ENCODE assay signal across 1 cellular context in the genomic region with DNA sequence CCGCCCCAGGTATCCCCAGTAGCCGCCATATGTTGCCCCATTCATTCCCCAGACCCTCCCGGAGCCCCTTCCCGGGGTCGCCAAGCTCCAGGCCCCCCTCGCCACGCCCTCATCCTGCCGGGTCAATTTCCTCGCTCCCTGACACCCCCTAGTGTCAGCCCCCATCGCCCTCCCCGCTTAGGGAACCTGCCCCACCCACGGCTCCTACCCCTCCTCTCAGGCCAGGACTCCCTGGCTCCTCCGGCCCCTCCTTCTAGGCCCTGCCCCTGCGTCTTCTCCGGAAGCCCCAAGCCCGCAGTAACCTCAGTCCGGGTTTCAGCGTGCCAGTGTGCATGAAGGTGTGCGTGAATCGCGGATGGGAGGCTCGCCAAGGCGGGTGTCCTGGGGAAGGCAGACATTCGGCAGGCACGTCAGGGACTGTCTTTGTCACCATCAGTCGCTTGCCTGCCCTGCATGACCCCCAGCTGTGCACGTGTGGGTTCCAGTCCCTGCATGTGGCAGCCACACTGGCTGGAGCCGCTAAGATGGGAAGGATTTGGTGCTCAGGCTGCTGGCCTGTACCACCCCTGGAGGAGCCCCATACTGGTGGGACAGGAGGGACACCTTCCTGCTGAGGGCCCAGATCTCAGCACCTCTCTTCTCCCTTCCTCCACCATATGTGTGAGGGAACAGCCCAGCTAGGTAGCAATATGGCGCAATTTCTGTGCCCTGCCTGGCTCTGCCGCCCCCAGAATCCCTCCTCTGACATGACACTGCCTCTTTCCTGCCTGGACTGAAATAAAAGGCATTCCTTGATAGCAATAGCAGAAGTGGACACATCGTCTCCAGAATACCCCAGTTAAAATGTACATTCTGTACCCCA.
A peak's percentile ranks its signal among the peaks of the same experiment; 100 is the strongest.
TF ChIP-seq lines count a peak whose summit lies in the region.

No MANE protein-coding gene starts in this region.

TF ChIP-seq in HEK293, 187 proteins besides CTCF, POLR2A, EP300 and RAD21 (continued from another document and continues in another):
- TF ChIP-seq, protein P1, sequence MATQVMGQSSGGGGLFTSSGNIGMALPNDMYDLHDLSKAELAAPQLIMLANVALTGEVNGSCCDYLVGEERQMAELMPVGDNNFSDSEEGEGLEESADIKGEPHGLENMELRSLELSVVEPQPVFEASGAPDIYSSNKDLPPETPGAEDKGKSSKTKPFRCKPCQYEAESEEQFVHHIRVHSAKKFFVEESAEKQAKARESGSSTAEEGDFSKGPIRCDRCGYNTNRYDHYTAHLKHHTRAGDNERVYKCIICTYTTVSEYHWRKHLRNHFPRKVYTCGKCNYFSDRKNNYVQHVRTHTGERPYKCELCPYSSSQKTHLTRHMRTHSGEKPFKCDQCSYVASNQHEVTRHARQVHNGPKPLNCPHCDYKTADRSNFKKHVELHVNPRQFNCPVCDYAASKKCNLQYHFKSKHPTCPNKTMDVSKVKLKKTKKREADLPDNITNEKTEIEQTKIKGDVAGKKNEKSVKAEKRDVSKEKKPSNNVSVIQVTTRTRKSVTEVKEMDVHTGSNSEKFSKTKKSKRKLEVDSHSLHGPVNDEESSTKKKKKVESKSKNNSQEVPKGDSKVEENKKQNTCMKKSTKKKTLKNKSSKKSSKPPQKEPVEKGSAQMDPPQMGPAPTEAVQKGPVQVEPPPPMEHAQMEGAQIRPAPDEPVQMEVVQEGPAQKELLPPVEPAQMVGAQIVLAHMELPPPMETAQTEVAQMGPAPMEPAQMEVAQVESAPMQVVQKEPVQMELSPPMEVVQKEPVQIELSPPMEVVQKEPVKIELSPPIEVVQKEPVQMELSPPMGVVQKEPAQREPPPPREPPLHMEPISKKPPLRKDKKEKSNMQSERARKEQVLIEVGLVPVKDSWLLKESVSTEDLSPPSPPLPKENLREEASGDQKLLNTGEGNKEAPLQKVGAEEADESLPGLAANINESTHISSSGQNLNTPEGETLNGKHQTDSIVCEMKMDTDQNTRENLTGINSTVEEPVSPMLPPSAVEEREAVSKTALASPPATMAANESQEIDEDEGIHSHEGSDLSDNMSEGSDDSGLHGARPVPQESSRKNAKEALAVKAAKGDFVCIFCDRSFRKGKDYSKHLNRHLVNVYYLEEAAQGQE (tag by site-specific recombination; IDR thresholded peaks at IDR 0.05): no peak; the same call in 1 of the 2 replicates
- TF ChIP-seq, protein P2, sequence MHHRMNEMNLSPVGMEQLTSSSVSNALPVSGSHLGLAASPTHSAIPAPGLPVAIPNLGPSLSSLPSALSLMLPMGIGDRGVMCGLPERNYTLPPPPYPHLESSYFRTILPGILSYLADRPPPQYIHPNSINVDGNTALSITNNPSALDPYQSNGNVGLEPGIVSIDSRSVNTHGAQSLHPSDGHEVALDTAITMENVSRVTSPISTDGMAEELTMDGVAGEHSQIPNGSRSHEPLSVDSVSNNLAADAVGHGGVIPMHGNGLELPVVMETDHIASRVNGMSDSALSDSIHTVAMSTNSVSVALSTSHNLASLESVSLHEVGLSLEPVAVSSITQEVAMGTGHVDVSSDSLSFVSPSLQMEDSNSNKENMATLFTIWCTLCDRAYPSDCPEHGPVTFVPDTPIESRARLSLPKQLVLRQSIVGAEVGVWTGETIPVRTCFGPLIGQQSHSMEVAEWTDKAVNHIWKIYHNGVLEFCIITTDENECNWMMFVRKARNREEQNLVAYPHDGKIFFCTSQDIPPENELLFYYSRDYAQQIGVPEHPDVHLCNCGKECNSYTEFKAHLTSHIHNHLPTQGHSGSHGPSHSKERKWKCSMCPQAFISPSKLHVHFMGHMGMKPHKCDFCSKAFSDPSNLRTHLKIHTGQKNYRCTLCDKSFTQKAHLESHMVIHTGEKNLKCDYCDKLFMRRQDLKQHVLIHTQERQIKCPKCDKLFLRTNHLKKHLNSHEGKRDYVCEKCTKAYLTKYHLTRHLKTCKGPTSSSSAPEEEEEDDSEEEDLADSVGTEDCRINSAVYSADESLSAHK (tag by site-specific recombination; IDR thresholded peaks at IDR 0.05): no peak
- TF ChIP-seq, protein P3, sequence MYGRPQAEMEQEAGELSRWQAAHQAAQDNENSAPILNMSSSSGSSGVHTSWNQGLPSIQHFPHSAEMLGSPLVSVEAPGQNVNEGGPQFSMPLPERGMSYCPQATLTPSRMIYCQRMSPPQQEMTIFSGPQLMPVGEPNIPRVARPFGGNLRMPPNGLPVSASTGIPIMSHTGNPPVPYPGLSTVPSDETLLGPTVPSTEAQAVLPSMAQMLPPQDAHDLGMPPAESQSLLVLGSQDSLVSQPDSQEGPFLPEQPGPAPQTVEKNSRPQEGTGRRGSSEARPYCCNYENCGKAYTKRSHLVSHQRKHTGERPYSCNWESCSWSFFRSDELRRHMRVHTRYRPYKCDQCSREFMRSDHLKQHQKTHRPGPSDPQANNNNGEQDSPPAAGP (tag by site-specific recombination; IDR thresholded peaks at IDR 0.05): peak; percentile 41; the same call in 1 of the 2 replicates
- no peak for TF ChIP-seq ZBTB1 (tag by site-specific recombination; IDR thresholded peaks at IDR 0.05)
- no peak for TF ChIP-seq ZNF324 (tag by site-specific recombination; IDR thresholded peaks at IDR 0.05)
- no peak for TF ChIP-seq KLF10 (tag by site-specific recombination; IDR thresholded peaks at IDR 0.05)
- no peak for TF ChIP-seq MZF1 (tag by site-specific recombination; IDR thresholded peaks at IDR 0.05; ENCODE audit: borderline replicate concordance)
- no peak for TF ChIP-seq ZNF677 (tag by site-specific recombination; IDR thresholded peaks at IDR 0.05)
- no peak for TF ChIP-seq KLF7 (tag by site-specific recombination; IDR thresholded peaks at IDR 0.05; ENCODE audit: borderline replicate concordance)
- TF ChIP-seq SP2 (tag by site-specific recombination; IDR thresholded peaks at IDR 0.05): peak; percentile 37
- TF ChIP-seq, protein P4, sequence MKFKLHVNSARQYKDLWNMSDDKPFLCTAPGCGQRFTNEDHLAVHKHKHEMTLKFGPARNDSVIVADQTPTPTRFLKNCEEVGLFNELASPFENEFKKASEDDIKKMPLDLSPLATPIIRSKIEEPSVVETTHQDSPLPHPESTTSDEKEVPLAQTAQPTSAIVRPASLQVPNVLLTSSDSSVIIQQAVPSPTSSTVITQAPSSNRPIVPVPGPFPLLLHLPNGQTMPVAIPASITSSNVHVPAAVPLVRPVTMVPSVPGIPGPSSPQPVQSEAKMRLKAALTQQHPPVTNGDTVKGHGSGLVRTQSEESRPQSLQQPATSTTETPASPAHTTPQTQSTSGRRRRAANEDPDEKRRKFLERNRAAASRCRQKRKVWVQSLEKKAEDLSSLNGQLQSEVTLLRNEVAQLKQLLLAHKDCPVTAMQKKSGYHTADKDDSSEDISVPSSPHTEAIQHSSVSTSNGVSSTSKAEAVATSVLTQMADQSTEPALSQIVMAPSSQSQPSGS (tag by site-specific recombination; IDR thresholded peaks at IDR 0.05; ENCODE audit: low read depth): no peak
- no peak for TF ChIP-seq ZNF530 (tag by site-specific recombination; IDR thresholded peaks at IDR 0.05; ENCODE audit: low read depth)
- TF ChIP-seq, protein P5, sequence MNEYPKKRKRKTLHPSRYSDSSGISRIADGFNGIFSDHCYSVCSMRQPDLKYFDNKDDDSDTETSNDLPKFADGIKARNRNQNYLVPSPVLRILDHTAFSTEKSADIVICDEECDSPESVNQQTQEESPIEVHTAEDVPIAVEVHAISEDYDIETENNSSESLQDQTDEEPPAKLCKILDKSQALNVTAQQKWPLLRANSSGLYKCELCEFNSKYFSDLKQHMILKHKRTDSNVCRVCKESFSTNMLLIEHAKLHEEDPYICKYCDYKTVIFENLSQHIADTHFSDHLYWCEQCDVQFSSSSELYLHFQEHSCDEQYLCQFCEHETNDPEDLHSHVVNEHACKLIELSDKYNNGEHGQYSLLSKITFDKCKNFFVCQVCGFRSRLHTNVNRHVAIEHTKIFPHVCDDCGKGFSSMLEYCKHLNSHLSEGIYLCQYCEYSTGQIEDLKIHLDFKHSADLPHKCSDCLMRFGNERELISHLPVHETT (tag by site-specific recombination; IDR thresholded peaks at IDR 0.05): no peak
- TF ChIP-seq ZNF121 (tag by site-specific recombination; IDR thresholded peaks at IDR 0.05): no peak
- no peak for TF ChIP-seq ZNF549 (tag by site-specific recombination; IDR thresholded peaks at IDR 0.05)
- TF ChIP-seq ZNF404 (tag by site-specific recombination; IDR thresholded peaks at IDR 0.05): no peak
- TF ChIP-seq ZBTB17 (tag by site-specific recombination; IDR thresholded peaks at IDR 0.05): no peak
- no peak for TF ChIP-seq SETDB1 (IDR thresholded peaks at IDR 0.05; ENCODE audit: insufficient read length, low read length)
- no peak for TF ChIP-seq HOXD13 (CRISPR knock-in tag; IDR thresholded peaks at IDR 0.05; ENCODE audit: borderline replicate concordance)
- no peak for TF ChIP-seq ZNF394 (tag by site-specific recombination; IDR thresholded peaks at IDR 0.05; ENCODE audit: borderline replicate concordance)
- TF ChIP-seq SCRT1 (tag by site-specific recombination; IDR thresholded peaks at IDR 0.05; ENCODE audit: borderline replicate concordance): no peak
- TF ChIP-seq, protein P6, sequence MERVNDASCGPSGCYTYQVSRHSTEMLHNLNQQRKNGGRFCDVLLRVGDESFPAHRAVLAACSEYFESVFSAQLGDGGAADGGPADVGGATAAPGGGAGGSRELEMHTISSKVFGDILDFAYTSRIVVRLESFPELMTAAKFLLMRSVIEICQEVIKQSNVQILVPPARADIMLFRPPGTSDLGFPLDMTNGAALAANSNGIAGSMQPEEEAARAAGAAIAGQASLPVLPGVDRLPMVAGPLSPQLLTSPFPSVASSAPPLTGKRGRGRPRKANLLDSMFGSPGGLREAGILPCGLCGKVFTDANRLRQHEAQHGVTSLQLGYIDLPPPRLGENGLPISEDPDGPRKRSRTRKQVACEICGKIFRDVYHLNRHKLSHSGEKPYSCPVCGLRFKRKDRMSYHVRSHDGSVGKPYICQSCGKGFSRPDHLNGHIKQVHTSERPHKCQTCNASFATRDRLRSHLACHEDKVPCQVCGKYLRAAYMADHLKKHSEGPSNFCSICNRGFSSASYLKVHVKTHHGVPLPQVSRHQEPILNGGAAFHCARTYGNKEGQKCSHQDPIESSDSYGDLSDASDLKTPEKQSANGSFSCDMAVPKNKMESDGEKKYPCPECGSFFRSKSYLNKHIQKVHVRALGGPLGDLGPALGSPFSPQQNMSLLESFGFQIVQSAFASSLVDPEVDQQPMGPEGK (tag by site-specific recombination; IDR thresholded peaks at IDR 0.05): peak; percentile 36; the same call in 1 of the 2 replicates
- TF ChIP-seq ZNF571 (tag by site-specific recombination; IDR thresholded peaks at IDR 0.05): no peak
- no peak for TF ChIP-seq ZNF555 (tag by site-specific recombination; conservative IDR thresholded peaks at IDR 0.05)
- no peak for TF ChIP-seq ZSCAN16 (tag by site-specific recombination; IDR thresholded peaks at IDR 0.05)
- TF ChIP-seq GLIS1 (tag by site-specific recombination; IDR thresholded peaks at IDR 0.05): peak; percentile 95
- no peak for TF ChIP-seq ZNF785 (tag by site-specific recombination; IDR thresholded peaks at IDR 0.05)
- TF ChIP-seq ZNF544 (tag by site-specific recombination; IDR thresholded peaks at IDR 0.05): no peak
- no peak for TF ChIP-seq ZNF202 (tag by site-specific recombination; IDR thresholded peaks at IDR 0.05; ENCODE audit: borderline replicate concordance)
- TF ChIP-seq ZNF335 (tag by site-specific recombination; conservative IDR thresholded peaks at IDR 0.05): peak; percentile 61
- TF ChIP-seq ZNF48 (tag by site-specific recombination; IDR thresholded peaks at IDR 0.05): no peak
- 0 out of 2 replicates have a peak, but pooled peaks have one; percentile 33 for TF ChIP-seq ZXDB (tag by site-specific recombination; IDR thresholded peaks at IDR 0.05)
- peak; percentile 94 for TF ChIP-seq ZBTB48 (tag by site-specific recombination; IDR thresholded peaks at IDR 0.05)
- TF ChIP-seq, protein P7, sequence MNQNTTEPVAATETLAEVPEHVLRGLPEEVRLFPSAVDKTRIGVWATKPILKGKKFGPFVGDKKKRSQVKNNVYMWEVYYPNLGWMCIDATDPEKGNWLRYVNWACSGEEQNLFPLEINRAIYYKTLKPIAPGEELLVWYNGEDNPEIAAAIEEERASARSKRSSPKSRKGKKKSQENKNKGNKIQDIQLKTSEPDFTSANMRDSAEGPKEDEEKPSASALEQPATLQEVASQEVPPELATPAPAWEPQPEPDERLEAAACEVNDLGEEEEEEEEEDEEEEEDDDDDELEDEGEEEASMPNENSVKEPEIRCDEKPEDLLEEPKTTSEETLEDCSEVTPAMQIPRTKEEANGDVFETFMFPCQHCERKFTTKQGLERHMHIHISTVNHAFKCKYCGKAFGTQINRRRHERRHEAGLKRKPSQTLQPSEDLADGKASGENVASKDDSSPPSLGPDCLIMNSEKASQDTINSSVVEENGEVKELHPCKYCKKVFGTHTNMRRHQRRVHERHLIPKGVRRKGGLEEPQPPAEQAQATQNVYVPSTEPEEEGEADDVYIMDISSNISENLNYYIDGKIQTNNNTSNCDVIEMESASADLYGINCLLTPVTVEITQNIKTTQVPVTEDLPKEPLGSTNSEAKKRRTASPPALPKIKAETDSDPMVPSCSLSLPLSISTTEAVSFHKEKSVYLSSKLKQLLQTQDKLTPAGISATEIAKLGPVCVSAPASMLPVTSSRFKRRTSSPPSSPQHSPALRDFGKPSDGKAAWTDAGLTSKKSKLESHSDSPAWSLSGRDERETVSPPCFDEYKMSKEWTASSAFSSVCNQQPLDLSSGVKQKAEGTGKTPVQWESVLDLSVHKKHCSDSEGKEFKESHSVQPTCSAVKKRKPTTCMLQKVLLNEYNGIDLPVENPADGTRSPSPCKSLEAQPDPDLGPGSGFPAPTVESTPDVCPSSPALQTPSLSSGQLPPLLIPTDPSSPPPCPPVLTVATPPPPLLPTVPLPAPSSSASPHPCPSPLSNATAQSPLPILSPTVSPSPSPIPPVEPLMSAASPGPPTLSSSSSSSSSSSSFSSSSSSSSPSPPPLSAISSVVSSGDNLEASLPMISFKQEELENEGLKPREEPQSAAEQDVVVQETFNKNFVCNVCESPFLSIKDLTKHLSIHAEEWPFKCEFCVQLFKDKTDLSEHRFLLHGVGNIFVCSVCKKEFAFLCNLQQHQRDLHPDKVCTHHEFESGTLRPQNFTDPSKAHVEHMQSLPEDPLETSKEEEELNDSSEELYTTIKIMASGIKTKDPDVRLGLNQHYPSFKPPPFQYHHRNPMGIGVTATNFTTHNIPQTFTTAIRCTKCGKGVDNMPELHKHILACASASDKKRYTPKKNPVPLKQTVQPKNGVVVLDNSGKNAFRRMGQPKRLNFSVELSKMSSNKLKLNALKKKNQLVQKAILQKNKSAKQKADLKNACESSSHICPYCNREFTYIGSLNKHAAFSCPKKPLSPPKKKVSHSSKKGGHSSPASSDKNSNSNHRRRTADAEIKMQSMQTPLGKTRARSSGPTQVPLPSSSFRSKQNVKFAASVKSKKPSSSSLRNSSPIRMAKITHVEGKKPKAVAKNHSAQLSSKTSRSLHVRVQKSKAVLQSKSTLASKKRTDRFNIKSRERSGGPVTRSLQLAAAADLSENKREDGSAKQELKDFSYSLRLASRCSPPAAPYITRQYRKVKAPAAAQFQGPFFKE (tag by site-specific recombination; IDR thresholded peaks at IDR 0.05; ENCODE audit: borderline replicate concordance): no peak
- peak; percentile 80; the same call in 1 of the 2 replicates for TF ChIP-seq GLIS2 (tag by site-specific recombination; IDR thresholded peaks at IDR 0.05)
- TF ChIP-seq ZNF2 (tag by site-specific recombination; IDR thresholded peaks at IDR 0.05): no peak
- TF ChIP-seq ZNF621 (tag by site-specific recombination; IDR thresholded peaks at IDR 0.05): no peak
